Comparison of ENCODE assay signal across 8 cellular contexts in the genomic region with DNA sequence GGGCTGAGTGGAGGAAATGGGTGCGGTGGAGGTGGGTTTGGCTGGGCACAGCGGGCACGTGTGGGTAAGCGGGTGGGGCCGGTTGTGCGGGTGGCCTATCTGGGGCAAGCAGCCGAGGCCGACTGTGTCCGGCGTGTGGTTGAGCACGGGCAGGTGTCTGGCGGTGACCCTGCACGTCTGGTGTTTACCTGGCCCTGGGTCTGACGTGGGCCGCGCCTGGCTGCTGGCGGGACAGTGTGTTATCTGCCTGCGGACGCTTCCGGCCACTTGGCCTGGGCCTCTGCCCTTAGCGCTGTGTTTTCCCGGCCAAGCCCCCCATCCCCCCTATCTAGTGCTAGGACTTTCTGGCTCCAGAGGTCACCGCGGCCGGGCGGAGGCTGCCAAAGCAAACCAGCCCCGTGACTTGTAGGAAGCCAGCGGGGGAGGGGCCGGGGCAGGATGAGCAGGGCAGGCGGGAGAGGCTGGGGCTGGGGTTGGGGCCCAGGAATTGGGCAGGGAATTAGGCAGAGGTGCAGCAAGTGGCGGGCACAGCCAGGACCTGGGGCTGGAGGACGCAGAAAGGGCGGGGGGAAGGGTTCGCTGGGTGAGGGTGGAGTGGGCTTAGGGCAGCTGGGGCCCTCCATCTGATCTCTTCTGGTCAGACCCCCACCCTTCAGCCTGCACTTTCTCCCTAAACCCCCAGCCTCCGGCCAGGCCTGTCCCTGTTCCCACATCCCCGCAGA. TPM values are rescaled to one million over a fixed set of nuclear protein-coding genes. Genes with fewer than 3 reads are reported as not detected.
DNase-seq lines count a peak whose midpoint lies in the region; ATAC-seq and TF ChIP-seq lines count a peak whose summit lies in the region.

No MANE protein-coding gene starts in this region.

- no peaks in the 10 kb centered on the region for H3K9me3 ChIP-seq in parathyroid adenoma (ENCODE audit: control insufficient read depth, low read length)

- H3K4me3 Mint-ChIP-seq in activated T-cell treated with anti-CD3 and anti-CD28 coated beads, Interleukin-2, amount 50 U/mL, for 72 hours, result peak overlapping the region; percentile 33 to 69

- peaks cover 26% of the 10 kb centered on the region for H3K4me1 ChIP-seq in parathyroid adenoma

- intact Hi-C loops in left cardiac atrium (cut with DNase I), result loop anchor here in 1 of 2 donors (5.0 kb wide), 1 partner anchor 51 kb away; no protein-coding TSS in a partner anchor

- no peaks in the 10 kb centered on the region for H3K36me3 ChIP-seq in parathyroid adenoma (ENCODE audit: control insufficient read depth, insufficient read depth, low read length)

- H3K4me2 ChIP-seq in parathyroid adenoma (ENCODE audit: low read length), result peak overlapping the region; percentile 87

- peaks cover 5% of the 10 kb centered on the region for H3K79me2 ChIP-seq in parathyroid adenoma

- no peaks in the 10 kb centered on the region for H3K9me3 Mint-ChIP-seq in activated T-cell treated with anti-CD3 and anti-CD28 coated beads, Interleukin-2, amount 50 U/mL, for 72 hours

- peaks cover 18% of the 10 kb centered on the region for H3K27me3 Mint-ChIP-seq in activated T-cell treated with anti-CD3 and anti-CD28 coated beads, Interleukin-2, amount 50 U/mL, for 72 hours (ENCODE audit: low read depth)

- H3K27ac Mint-ChIP-seq in activated T-cell treated with anti-CD3 and anti-CD28 coated beads, Interleukin-2, amount 50 U/mL, for 72 hours, result no peak overlapping the region

- H3K4me3 ChIP-seq in parathyroid adenoma (ENCODE audit: low read depth, low read length), result peak overlapping the region; percentile 49

- H3K27me3 ChIP-seq in parathyroid adenoma (ENCODE audit: control insufficient read depth, insufficient read depth, low read length), result no peaks in the 10 kb centered on the region

- in situ Hi-C loops in G401 (cut with HindIII; ENCODE audit: low sequenced_read_pairs), result no loop called here

- peak overlapping the region; percentile 99 for H3K27ac ChIP-seq in parathyroid adenoma

- DNase-seq in G401 (ENCODE audit: low spot score) (peak; percentile 72), left cardiac atrium (peak; percentile 96), T-helper 1 cell (no peak), NCI-H226 (no peak), NCI-H1105 treated with DMSO at 0.1 percent for 48 hours (lab: John Stamatoyannopoulos, UW) (no peak)
- peak; percentile 33 to 35 for DNase-seq in activated T-cell treated with anti-CD3 and anti-CD28 coated beads, Interleukin-2, amount 50 U/mL, for 72 hours

- H3K4me1 Mint-ChIP-seq in activated T-cell treated with anti-CD3 and anti-CD28 coated beads, Interleukin-2, amount 50 U/mL, for 72 hours (ENCODE audit: low read depth), result peaks cover 40% of the 10 kb centered on the region

- no peaks in the 10 kb centered on the region for H3K36me3 Mint-ChIP-seq in activated T-cell treated with anti-CD3 and anti-CD28 coated beads, Interleukin-2, amount 50 U/mL, for 72 hours (ENCODE audit: insufficient read depth in 2 of 2)

- H3K9ac ChIP-seq in parathyroid adenoma, result no peak overlapping the region

- peak overlapping the region; percentile 71 for H2AFZ ChIP-seq in parathyroid adenoma

- no peak for TF ChIP-seq CTCF in parathyroid adenoma (IDR thresholded peaks at IDR 0.05)

- ATAC-seq in activated T-cell treated with anti-CD3 and anti-CD28 coated beads, Interleukin-2, amount 50 U/mL, for 72 hours (replicated peaks in 1 of 2), result peak; percentile 6 to 48
- ATAC-seq in left cardiac atrium, result peak; percentile 79 to 87
- no peak for ATAC-seq in HG03469 (IDR thresholded peaks at IDR 0.05; ENCODE audit: unreplicated experiment)

RNA-seq across cellular contexts. Expression of a gene that starts 0.5 kb away (rescaled TPM):
- total RNA-seq in G401 (2014; rRNA removed; shearing (Covaris generic)), result not detected in 2 replicates
- total RNA-seq in activated T-cell treated with anti-CD3 and anti-CD28 coated beads, Interleukin-2, amount 50 U/mL, for 72 hours, result under 1 TPM; 0.19 to 0.30 TPM
- 1 to 10 TPM; 5.6 to 7.2 TPM for total RNA-seq in left cardiac atrium

RNA-seq across cellular contexts. Expression of a gene that starts 10.7 kb away (rescaled TPM):
- total RNA-seq in G401 (2014; rRNA removed; shearing (Covaris generic)), result 0.17 TPM in 1 of 2 replicates, not detected in the other
- 1 to 10 TPM; 2.7 to 4.7 TPM for total RNA-seq in activated T-cell treated with anti-CD3 and anti-CD28 coated beads, Interleukin-2, amount 50 U/mL, for 72 hours
- 100 to 1,000 TPM in 1 of 2 donors, 10 to 100 TPM in 1; 73.6 to 163 TPM for total RNA-seq in left cardiac atrium

RNA-seq across cellular contexts. Expression of a gene that starts 40.9 kb away (rescaled TPM):
- total RNA-seq in G401 (2014; rRNA removed; shearing (Covaris generic)), result 29.9 and 42.9 TPM in 2 replicates
- 100 to 1,000 TPM; 233 to 236 TPM for total RNA-seq in activated T-cell treated with anti-CD3 and anti-CD28 coated beads, Interleukin-2, amount 50 U/mL, for 72 hours
- total RNA-seq in left cardiac atrium, result 10 to 100 TPM; 29.2 to 45.5 TPM

Comparison
In these comparisons a context has a peak if more than half of its experiments do, and no peak if none do; other contexts are left out.
1. DNase-seq: peak in G401 (single experiment), activated T-cell treated with anti-CD3 and anti-CD28 coated beads, Interleukin-2, amount 50 U/mL, for 72 hours (2 of 2) and left cardiac atrium (single experiment); none in T-helper 1 cell (0 of 5), NCI-H226 (single experiment) and NCI-H1105 treated with DMSO at 0.1 percent for 48 hours (single experiment).
2. RNA of a gene that starts 10.7 kb away (total RNA-seq): 73.6 to 163 TPM in left cardiac atrium; 2.7 to 4.7 TPM in activated T-cell treated with anti-CD3 and anti-CD28 coated beads, Interleukin-2, amount 50 U/mL, for 72 hours and 0.17 TPM in G401; every median in the first group is over 10 times any median in the second.